ENCODE assay signal across 9 cellular contexts in the genomic region with DNA sequence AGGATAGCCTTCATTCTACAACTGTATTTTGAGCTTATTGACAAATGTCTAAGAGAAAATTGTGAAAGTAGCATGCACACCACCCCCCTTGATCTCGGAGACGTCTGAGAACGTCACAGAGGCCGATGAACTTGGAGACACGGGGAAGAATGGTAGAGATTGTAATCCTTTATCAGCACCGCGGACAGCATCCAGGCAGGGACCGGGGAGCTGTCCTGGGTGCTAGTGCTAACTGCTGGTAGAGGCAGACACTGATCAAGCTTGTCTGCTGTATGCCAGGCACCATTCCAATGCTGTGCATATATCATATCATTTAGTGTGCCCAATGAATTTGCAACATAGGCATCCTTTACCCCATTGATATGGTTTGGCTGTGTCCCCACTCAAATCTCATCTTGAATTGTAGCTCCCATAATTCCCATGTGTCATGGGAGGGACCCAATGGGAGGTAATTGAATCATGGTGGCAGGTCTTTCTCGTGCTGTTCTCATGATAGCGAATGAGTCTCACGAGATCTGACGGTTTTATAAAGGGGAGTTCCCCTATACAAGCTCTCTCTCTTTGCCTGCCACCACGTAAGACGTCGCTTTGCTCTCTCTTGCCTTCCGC.
DNase-seq lines count a peak whose midpoint lies in the region; ATAC-seq, FAIRE-seq and TF ChIP-seq lines count a peak whose summit lies in the region.
"Had no signal": no experiment of that assay in that cellular context is flagged by ENCODE, and none has a peak within 500 bp of the region (broad histone marks: within the 10 kb centered on the region; RNA-seq: fewer than 3 reads in every experiment).

No MANE protein-coding gene starts in this region.

- BruUV-seq in endothelial cell of umbilical vein (replicated peaks; lab: Mats Ljungman, UMichigan): no TSS peak

- no peak for TF ChIP-seq POLR2A in endothelial cell of umbilical vein (IDR thresholded peaks at IDR 0.05; ENCODE audit: low read depth, low read length)

- peak; percentile 49 for FAIRE-seq in endothelial cell of umbilical vein (lab: Jason Lieb, UNC)

- H3K4me3 Mint-ChIP-seq in natural killer cell: no peak overlapping the region

- peak; percentile 68 for DNase-seq in ACHN
- DNase-seq in T1000 (lab: John Stamatoyannopoulos, UW): peak; percentile 48
- DNase-seq in endothelial cell of umbilical vein (ENCODE audit: low read depth, low spot score): peak; percentile 60
- peak; percentile 39 for DNase-seq in natural killer cell
- no peak for DNase-seq in NCI-H2196 treated with DMSO at 0.1 percent for 48 hours (lab: John Stamatoyannopoulos, UW; ENCODE audit: unreplicated experiment)

- H3K9ac ChIP-seq in endothelial cell of umbilical vein (replicated peaks; ENCODE audit: extremely low read depth, insufficient read depth, low read length): no peak overlapping the region

- H3K36me3 Mint-ChIP-seq in natural killer cell: no peaks in the 10 kb centered on the region

- CTCF ChIA-PET in HEK293 (lab: Yijun Ruan, JAX): interaction anchor here (0.6 to 3.0 kb wide), 3 partner anchors 17 to 565 kb away, joined by 3 to 11 read pairs (median 3); no protein-coding TSS in a partner anchor
- CTCF ChIA-PET in endothelial cell of umbilical vein (lab: Charles Lee): interaction anchor here (0.9 to 3.5 kb wide), 5 partner anchors 12 to 277 kb away, joined by 4 to 12 read pairs (median 7); no protein-coding TSS in a partner anchor

- no peak overlapping the region for H2AFZ ChIP-seq in endothelial cell of umbilical vein (ENCODE audit: low read depth, low read length)

- no peak overlapping the region for H3K27ac Mint-ChIP-seq in natural killer cell

- H3K4me3 ChIP-seq in HEK293 (ENCODE audit: low read depth, low read length) (no peak overlapping the region), endothelial cell of umbilical vein (replicated peaks in 1 of 3; ENCODE audit: insufficient read depth in 1 of 3, low read depth in 1 of 3, low read length in 3 of 3) (no peak overlapping the region)
- H3K4me3 ChIP-seq: skin epidermis had no signal

- H3K36me3 ChIP-seq in HEK293 (ENCODE audit: control insufficient read depth in 2 of 2, insufficient read depth in 1 of 2, low read length in 2 of 2) (no peaks in the 10 kb centered on the region), endothelial cell of umbilical vein (ENCODE audit: control insufficient read depth in 2 of 2, extremely low read depth in 1 of 2, insufficient read depth in 2 of 2, low read length in 2 of 2) (no peaks in the 10 kb centered on the region)

- ATAC-seq in natural killer cell: peak; percentile 71 to 82 (median 73)
- no peak for ATAC-seq in HG03159 (IDR thresholded peaks at IDR 0.05; ENCODE audit: unreplicated experiment)
- ATAC-seq in GM21390 (IDR thresholded peaks at IDR 0.05; ENCODE audit: unreplicated experiment): no peak

- POLR2A ChIA-PET in HEK293 (lab: Yijun Ruan, JAX) (no interaction called here), endothelial cell of umbilical vein (lab: Charles Lee) (no interaction called here)

- H3K27me3 Mint-ChIP-seq in natural killer cell (ENCODE audit: low read depth in 2 of 2): peaks cover 20 to 22% of the 10 kb centered on the region in 2 donors

- no peaks in the 10 kb centered on the region for H3K79me2 ChIP-seq in endothelial cell of umbilical vein (ENCODE audit: control insufficient read depth, insufficient read depth, low read length)

- no peaks in the 10 kb centered on the region for H4K20me1 ChIP-seq in endothelial cell of umbilical vein (replicated peaks; ENCODE audit: control insufficient read depth, extremely low read depth, insufficient read depth, low read length)

- no peak overlapping the region for H3K4me2 ChIP-seq in endothelial cell of umbilical vein (ENCODE audit: insufficient read depth, low read length)

- in situ Hi-C loops in ACHN (cut with HindIII; ENCODE audit: low pct_ligation_motif_present, low pct_unique_long_range_greater_than_20kb, low sequenced_read_pairs): loop anchor here (25.0 kb wide), 1 partner anchor 277 kb away; no protein-coding TSS in a partner anchor

- H3K4me1 ChIP-seq in HEK293 (ENCODE audit: control insufficient read depth, insufficient read depth, low read length) (no peaks in the 10 kb centered on the region), endothelial cell of umbilical vein (ENCODE audit: control insufficient read depth, extremely low read depth, insufficient read depth, low read length) (no peaks in the 10 kb centered on the region)

- H3K9me3 ChIP-seq in HEK293 (ENCODE audit: control insufficient read depth, insufficient read depth, low read depth, low read length) (no peaks in the 10 kb centered on the region), endothelial cell of umbilical vein (replicated peaks; ENCODE audit: control insufficient read depth, insufficient read depth, low read length) (no peaks in the 10 kb centered on the region)

- H3K27ac ChIP-seq in HEK293 (ENCODE audit: extremely low read depth, low read depth, low read length): no peak overlapping the region
- no peak overlapping the region for H3K27ac ChIP-seq in endothelial cell of umbilical vein (ENCODE audit: insufficient read depth, low read depth, low read length)
- H3K27ac ChIP-seq: skin epidermis had no signal

- intact Hi-C loops in endothelial cell of umbilical vein (cut with micrococcal nuclease) (no loop called here), natural killer cell (cut with micrococcal nuclease) (no loop called here)

- H3K9me1 ChIP-seq in endothelial cell of umbilical vein (replicated peaks; ENCODE audit: control insufficient read depth, extremely low read depth, insufficient read depth, low read length): no peaks in the 10 kb centered on the region

- no peaks in the 10 kb centered on the region for H3K9me3 Mint-ChIP-seq in natural killer cell

- no peak for TF ChIP-seq CTCF in HEK293 (tag by site-specific recombination; IDR thresholded peaks at IDR 0.05)
- TF ChIP-seq CTCF in endothelial cell of umbilical vein (IDR thresholded peaks at IDR 0.05; ENCODE audit: extremely low read depth in 1 of 2, insufficient read depth in 1 of 2, low read depth in 1 of 2, low read length in 2 of 2): no peak
- no peak for TF ChIP-seq CTCF in natural killer cell (IDR thresholded peaks at IDR 0.05)

- dilution Hi-C loops in endothelial cell of umbilical vein (cut with MboI; ENCODE audit: extremely low pct_ligation_motif_present, low sequenced_read_pairs): no loop called here

- H3K27me3 ChIP-seq in endothelial cell of umbilical vein (ENCODE audit: control insufficient read depth in 2 of 2, insufficient read depth in 2 of 2, low read length in 2 of 2): peaks cover 0 to 3% of the 10 kb centered on the region in 2 experiments

- no peaks in the 10 kb centered on the region for H3K4me1 Mint-ChIP-seq in natural killer cell

TF ChIP-seq in HEK293, 187 proteins besides CTCF, POLR2A, EP300 and RAD21 (continues in another document):
- TF ChIP-seq MEIS1 (CRISPR knock-in tag; IDR thresholded peaks at IDR 0.05; ENCODE audit: borderline replicate concordance) (peak; percentile 95), HOXD13 (CRISPR knock-in tag; IDR thresholded peaks at IDR 0.05; ENCODE audit: borderline replicate concordance) (peak; percentile 98), ZNF777 (tag by site-specific recombination; IDR thresholded peaks at IDR 0.05; ENCODE audit: borderline replicate concordance) (no peak), ZNF510 (tag by site-specific recombination; IDR thresholded peaks at IDR 0.05; ENCODE audit: insufficient replicate concordance) (no peak), ZNF169 (tag by site-specific recombination; IDR thresholded peaks at IDR 0.05) (no peak), HOXC10 (CRISPR knock-in tag; IDR thresholded peaks at IDR 0.05) (peak; percentile 99)
- TF ChIP-seq, protein P1, sequence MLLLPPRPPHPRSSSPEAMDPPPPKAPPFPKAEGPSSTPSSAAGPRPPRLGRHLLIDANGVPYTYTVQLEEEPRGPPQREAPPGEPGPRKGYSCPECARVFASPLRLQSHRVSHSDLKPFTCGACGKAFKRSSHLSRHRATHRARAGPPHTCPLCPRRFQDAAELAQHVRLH (tag by site-specific recombination; IDR thresholded peaks at IDR 0.05): peak; percentile 25; the same call in 1 of the 2 replicates
- TF ChIP-seq, protein P2, sequence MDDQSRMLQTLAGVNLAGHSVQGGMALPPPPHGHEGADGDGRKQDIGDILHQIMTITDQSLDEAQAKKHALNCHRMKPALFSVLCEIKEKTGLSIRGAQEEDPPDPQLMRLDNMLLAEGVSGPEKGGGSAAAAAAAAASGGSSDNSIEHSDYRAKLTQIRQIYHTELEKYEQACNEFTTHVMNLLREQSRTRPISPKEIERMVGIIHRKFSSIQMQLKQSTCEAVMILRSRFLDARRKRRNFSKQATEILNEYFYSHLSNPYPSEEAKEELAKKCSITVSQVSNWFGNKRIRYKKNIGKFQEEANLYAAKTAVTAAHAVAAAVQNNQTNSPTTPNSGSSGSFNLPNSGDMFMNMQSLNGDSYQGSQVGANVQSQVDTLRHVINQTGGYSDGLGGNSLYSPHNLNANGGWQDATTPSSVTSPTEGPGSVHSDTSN (CRISPR knock-in tag; IDR thresholded peaks at IDR 0.05): peak; percentile 99

TF ChIP-seq in endothelial cell of umbilical vein, 7 proteins besides CTCF, POLR2A, EP300 and RAD21:
- TF ChIP-seq FOS (IDR thresholded peaks at IDR 0.05; ENCODE audit: borderline replicate concordance, insufficient read depth, low read length): no peak
- TF ChIP-seq MYC (IDR thresholded peaks at IDR 0.05; ENCODE audit: low read depth, low read length): no peak
- peak; percentile 62 for TF ChIP-seq GATA2 (IDR thresholded peaks at IDR 0.05; ENCODE audit: insufficient read depth, insufficient read length, low read depth, low read length)
- no peak for TF ChIP-seq JUN (IDR thresholded peaks at IDR 0.05; ENCODE audit: borderline replicate concordance, insufficient read depth, insufficient read length, low read depth)
- TF ChIP-seq EZH2 (IDR thresholded peaks at IDR 0.05; ENCODE audit: borderline replicate concordance, low read depth, low read length, severe bottlenecking): no peak
- TF ChIP-seq, protein P3, sequence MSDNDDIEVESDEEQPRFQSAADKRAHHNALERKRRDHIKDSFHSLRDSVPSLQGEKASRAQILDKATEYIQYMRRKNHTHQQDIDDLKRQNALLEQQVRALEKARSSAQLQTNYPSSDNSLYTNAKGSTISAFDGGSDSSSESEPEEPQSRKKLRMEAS (IDR thresholded peaks at IDR 0.05; ENCODE audit: insufficient read depth, insufficient read length): no peak

Comparison
In these comparisons a context has a peak if more than half of its experiments do, and no peak if none do; other contexts are left out.
1. ATAC-seq: peak in natural killer cell (3 of 3); none in HG03159 (single experiment) and GM21390 (single experiment).